10 cellular contexts compared by ENCODE assay signal in genomic region chr4:165164257-165164656, GRCh38.
"Had no signal": no experiment of that assay in that cellular context is flagged by ENCODE, and none has a peak within 500 bp of the region (broad histone marks: within the 10 kb centered on the region; RNA-seq: fewer than 3 reads in every experiment).

No MANE protein-coding gene starts in this region.

- H3K4me1 ChIP-seq: HAP-1 had no signal

- H3K36me3 ChIP-seq: HAP-1 had no signal

- DNase-seq: GM23248, GOT3, H7, HFFc6, IMR-90, KG1 had no signal

- H3K27ac Mint-ChIP-seq: HFFc6 had no signal

- FAIRE-seq: K562 had no signal

- H3K4me3 ChIP-seq: GM23248, HAP-1, K562 had no signal

- H3K9ac ChIP-seq: GM23248 had no signal

- ATAC-seq: HCT116, K562 had no signal

- H3K27ac ChIP-seq: GM23248, HL-60 had no signal

- H2AFZ ChIP-seq: GM23248 had no signal

- H3K9me3 Mint-ChIP-seq: HFFc6 had no signal

- H3K4me3 Mint-ChIP-seq: HFFc6 had no signal

- H3K9me3 ChIP-seq: HAP-1 had no signal
